In the genomic region with DNA sequence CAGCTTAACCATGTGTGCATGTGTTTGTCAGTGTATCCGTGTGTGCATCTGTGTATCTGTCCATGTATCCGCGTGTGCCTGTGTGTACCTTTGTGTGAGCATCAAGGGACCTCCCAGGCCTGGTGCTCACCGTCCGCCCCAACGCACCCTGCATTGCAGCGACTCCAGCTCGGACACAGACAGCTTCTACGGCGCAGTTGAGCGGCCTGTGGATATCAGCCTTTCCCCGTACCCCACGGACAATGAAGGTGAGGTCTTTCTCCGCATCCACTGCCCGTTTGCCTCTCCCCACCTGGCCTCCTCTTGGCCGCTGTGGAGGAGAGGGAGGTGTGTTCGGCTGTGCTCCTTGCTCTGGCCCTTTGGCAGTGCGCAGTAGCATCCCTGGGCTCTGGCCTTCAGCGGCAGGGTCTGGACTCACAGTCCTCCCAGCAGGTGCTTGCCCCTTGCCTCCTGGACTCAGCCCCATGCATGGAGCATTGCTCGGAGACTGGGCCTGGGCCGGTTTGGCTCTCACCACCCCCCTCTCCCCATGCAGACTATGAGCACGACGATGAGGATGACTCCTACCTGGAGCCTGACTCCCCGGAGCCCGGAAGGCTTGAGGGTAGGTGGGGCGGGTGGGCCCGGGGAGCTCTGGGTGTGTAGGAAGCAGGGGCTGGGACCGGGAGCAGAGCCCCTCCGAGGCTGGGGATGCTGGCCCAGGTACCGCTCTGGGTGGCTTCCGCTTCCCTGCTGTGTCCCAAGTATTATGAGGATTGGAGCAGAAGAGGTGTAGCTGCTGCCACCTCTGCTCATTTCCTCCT, we compare ENCODE assay signal across 28 cellular contexts. TPM values are rescaled to one million over a fixed set of nuclear protein-coding genes. Genes with fewer than 3 reads are reported as not detected.
A peak's percentile ranks its signal among the peaks of the same experiment; 100 is the strongest.
DNase-seq lines count a peak whose midpoint lies in the region; ATAC-seq and TF ChIP-seq lines count a peak whose summit lies in the region.
"Had no signal": no experiment of that assay in that cellular context is flagged by ENCODE, and none has a peak within 500 bp of the region (broad histone marks: within the 10 kb centered on the region; RNA-seq: fewer than 3 reads in every experiment).

No MANE protein-coding gene starts in this region.

- DNase-seq in Right ventricle myocardium inferior (ENCODE audit: missing footprints) (peak; percentile 30), heart right ventricle (no peak), glutamatergic neuron (peak; percentile 17), mucosa of descending colon (peak in 2 of 3 donors; percentile 19 to 45), aorta (peak; percentile 35 to 73), GF-D8 (lab: John Stamatoyannopoulos, UW) (no peak)
- DNase-seq: activated CD4-positive, alpha-beta memory T cell treated with anti-CD3 and anti-CD28 coated beads for 36 hours; activated CD8-positive, alpha-beta memory T cell treated with anti-CD3 and anti-CD28 coated beads, Interleukin-2, amount 50 U/mL, for 48 hours; COR-L47; DMS79 treated with DMSO at 0.1 percent for 48 hours; endodermal cell; foreskin melanocyte; hippocampal formation; immature natural killer cell; IMR-90; NCI-H1048; NCI-H1930; NCI-H69; stimulated activated CD4-positive, alpha-beta T cell treated with anti-CD3 and anti-CD28 coated beads, Interleukin-1b, Interleukin-23, amount 100 ng/mL, for 48 hours; WERI-Rb-1 had no signal

- 92% methylated on average over 31 of the region's 31 CpGs for WGBS in heart right ventricle, 2 donors
- 92 to 96% methylated on average over 31 of the region's 31 CpGs for WGBS in aorta, 2 donors

- H3K27ac Mint-ChIP-seq in glutamatergic neuron (ENCODE audit: unreplicated experiment): no peak overlapping the region
- H3K27ac Mint-ChIP-seq: endodermal cell had no signal

- H3K36me3 Mint-ChIP-seq in glutamatergic neuron (ENCODE audit: unreplicated experiment): peaks cover 7% of the 10 kb centered on the region

- peaks cover 2% of the 10 kb centered on the region for H3K9me3 Mint-ChIP-seq in glutamatergic neuron (ENCODE audit: unreplicated experiment)
- H3K9me3 Mint-ChIP-seq: activated CD4-positive, alpha-beta memory T cell treated with anti-CD3 and anti-CD28 coated beads for 36 hours; endodermal cell; neural progenitor cell had no signal

- no peak overlapping the region for H3K4me3 Mint-ChIP-seq in glutamatergic neuron (ENCODE audit: unreplicated experiment)
- H3K4me3 Mint-ChIP-seq: activated CD4-positive, alpha-beta memory T cell treated with anti-CD3 and anti-CD28 coated beads for 36 hours; endodermal cell; immature natural killer cell had no signal

- H3K27ac ChIP-seq in heart right ventricle (no peak overlapping the region), aorta (ENCODE audit: low read depth in 1 of 2, low read length in 2 of 2) (no peak overlapping the region)
- H3K27ac ChIP-seq: esophagus muscularis mucosa, neural progenitor cell, prostate gland, skin epidermis, upper lobe of right lung, WERI-Rb-1 had no signal

- peaks cover 2% of the 10 kb centered on the region for H3K4me1 Mint-ChIP-seq in glutamatergic neuron (ENCODE audit: low read depth, unreplicated experiment)
- H3K4me1 Mint-ChIP-seq: endodermal cell, neural progenitor cell had no signal

- H3K27me3 Mint-ChIP-seq in glutamatergic neuron (ENCODE audit: unreplicated experiment): no peaks in the 10 kb centered on the region
- H3K27me3 Mint-ChIP-seq: activated CD4-positive, alpha-beta memory T cell treated with anti-CD3 and anti-CD28 coated beads for 36 hours had no signal

- no peak for TF ChIP-seq CTCF in heart right ventricle (IDR thresholded peaks at IDR 0.05)
- no peak for TF ChIP-seq CTCF in glutamatergic neuron (IDR thresholded peaks at IDR 0.05; ENCODE audit: partially characterized antibody, unreplicated experiment)
- no peak for TF ChIP-seq CTCF in mucosa of descending colon (IDR thresholded peaks at IDR 0.05)

- intact Hi-C loops in Right ventricle myocardium inferior (cut with DNase I) (no loop called here), heart right ventricle (cut with DNase I) (no loop called here), mucosa of descending colon (cut with DNase I, micrococcal nuclease) (no loop called here), aorta (cut with DNase I) (no loop called here)

- H3K27me3 ChIP-seq in heart right ventricle (no peaks in the 10 kb centered on the region), aorta (ENCODE audit: control insufficient read depth in 1 of 2, insufficient read depth in 2 of 2, low read length in 1 of 2) (no peaks in the 10 kb centered on the region)
- H3K27me3 ChIP-seq: esophagus muscularis mucosa, neural progenitor cell, upper lobe of right lung had no signal

- H3K9me3 ChIP-seq in heart right ventricle (no peaks in the 10 kb centered on the region), mucosa of descending colon (no peaks in the 10 kb centered on the region), aorta (ENCODE audit: control insufficient read depth, low read length) (no peaks in the 10 kb centered on the region)
- H3K9me3 ChIP-seq: esophagus muscularis mucosa, prostate gland, upper lobe of right lung had no signal

- H3K36me3 ChIP-seq in heart right ventricle (peaks cover 0 to 95% (median 18%) of the 10 kb centered on the region in 9 donors), mucosa of descending colon (ENCODE audit: low read depth) (peaks cover 6% of the 10 kb centered on the region), aorta (ENCODE audit: control insufficient read depth in 1 of 2, insufficient read depth in 2 of 2, low read length in 1 of 2) (no peaks in the 10 kb centered on the region)
- H3K36me3 ChIP-seq: neural progenitor cell, prostate gland had no signal

- H3K4me3 ChIP-seq in heart right ventricle (no peak overlapping the region), mucosa of descending colon (no peak overlapping the region), aorta (ENCODE audit: low read length in 2 of 2) (no peak overlapping the region)
- H3K4me3 ChIP-seq: esophagus muscularis mucosa, neural progenitor cell, prostate gland, skin epidermis, upper lobe of right lung had no signal

- no peak for ATAC-seq in Right ventricle myocardium inferior
- ATAC-seq in heart right ventricle: no peak
- ATAC-seq in mucosa of descending colon: no peak
- ATAC-seq in aorta (ENCODE audit: low FRiP score): no peak
- ATAC-seq in HG03442 (IDR thresholded peaks at IDR 0.05; ENCODE audit: unreplicated experiment): no peak
- ATAC-seq in HG03457 (IDR thresholded peaks at IDR 0.05; ENCODE audit: unreplicated experiment): no peak
- ATAC-seq: HCT116, upper lobe of right lung had no signal

- peaks cover 0 to 18% (median 11%) of the 10 kb centered on the region in 9 donors for H3K4me1 ChIP-seq in heart right ventricle
- H3K4me1 ChIP-seq in mucosa of descending colon (ENCODE audit: low read depth): no peaks in the 10 kb centered on the region
- no peaks in the 10 kb centered on the region for H3K4me1 ChIP-seq in aorta (ENCODE audit: control insufficient read depth in 1 of 2, insufficient read depth in 2 of 2, low read length in 2 of 2)
- H3K4me1 ChIP-seq: neural progenitor cell, prostate gland, upper lobe of right lung had no signal

RNA-seq across cellular contexts. Expression of a gene that starts 16.4 kb away (rescaled TPM):
- total RNA-seq in Right ventricle myocardium inferior (231 TPM), heart right ventricle (100 to 1,000 TPM; 188 to 289 (median 214) TPM), glutamatergic neuron (ENCODE audit: unreplicated experiment) (276 TPM), mucosa of descending colon (100 to 1,000 TPM; 201 to 373 (median 261) TPM), aorta (100 to 1,000 TPM; 305 to 351 TPM)
- polyA plus RNA-seq in heart right ventricle (100 to 1,000 TPM; 163 to 448 TPM), aorta (100 to 1,000 TPM in 1 of 2 donors, 10 to 100 TPM in 1; 98.3 to 263 TPM)

RNA-seq across cellular contexts. Expression of a gene that starts 34.4 kb away (rescaled TPM):
- 32.2 TPM for total RNA-seq in Right ventricle myocardium inferior
- 10 to 100 TPM; 10.4 to 36.9 (median 16.4) TPM for total RNA-seq in heart right ventricle
- 10 to 100 TPM; 12.3 to 47.7 TPM for polyA plus RNA-seq in heart right ventricle
- total RNA-seq in glutamatergic neuron (ENCODE audit: unreplicated experiment): 85.3 TPM
- 10 to 100 TPM; 48.1 to 75.3 (median 73.0) TPM for total RNA-seq in mucosa of descending colon
- total RNA-seq in aorta: 10 to 100 TPM; 47.8 to 75.4 TPM
- 10 to 100 TPM in 1 of 2 donors, 1 to 10 TPM in 1; 6.2 to 13.8 TPM for polyA plus RNA-seq in aorta

Comparison
In these comparisons a context has a peak if more than half of its experiments do, and no peak if none do; other contexts are left out.
1. DNase-seq: peak in Right ventricle myocardium inferior (single experiment), glutamatergic neuron (single experiment), mucosa of descending colon (2 of 3) and aorta (2 of 2); none in heart right ventricle (0 of 2) and GF-D8 (single experiment).